Comparison of ENCODE assay signal across 25 cellular contexts in the genomic region with DNA sequence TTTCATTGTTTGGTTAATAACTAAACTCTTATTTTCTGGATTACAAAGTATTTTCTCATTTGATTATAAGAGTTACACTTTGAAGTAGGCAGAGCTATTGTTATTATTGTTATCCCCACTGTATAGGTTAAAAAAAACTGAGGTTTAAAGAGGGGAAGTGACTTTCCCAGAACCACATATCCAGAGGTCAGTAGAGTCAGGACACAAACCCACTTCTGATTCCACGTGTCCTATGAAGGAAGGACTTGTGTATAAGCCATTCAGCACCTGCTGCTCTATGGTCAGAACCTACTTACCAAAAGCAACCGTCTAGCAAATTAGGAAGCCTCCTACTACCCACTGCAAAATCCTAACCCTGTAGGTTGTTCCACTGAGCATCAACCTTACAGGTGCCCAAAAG.
"Had no signal": no experiment of that assay in that cellular context is flagged by ENCODE, and none has a peak within 500 bp of the region (broad histone marks: within the 10 kb centered on the region; RNA-seq: fewer than 3 reads in every experiment).

No MANE protein-coding gene starts in this region.

- ATAC-seq: activated CD8-positive, alpha-beta memory T cell treated with anti-CD3 and anti-CD28 coated beads, Interleukin-2, amount 10 ng/mL, durations not matched to agents 7 days and 5 days; activated CD8-positive, alpha-beta T cell treated with anti-CD3 and anti-CD28 coated beads, Interleukin-2, amount 10 ng/mL, durations not matched to agents 7 days and 5 days; left colon; lower lobe of right lung had no signal

- H3K27me3 Mint-ChIP-seq: activated CD4-positive, alpha-beta T cell treated with anti-CD3 and anti-CD28 coated beads for 36 hours; activated CD8-positive, alpha-beta memory T cell treated with anti-CD3 and anti-CD28 coated beads, Interleukin-2, amount 10 ng/mL, durations not matched to agents 7 days and 5 days had no signal

- DNase-seq: activated CD4-positive, CD25-positive, alpha-beta regulatory T cell; activated CD8-positive, alpha-beta memory T cell treated with anti-CD3 and anti-CD28 coated beads, Interleukin-2, amount 10 ng/mL, durations not matched to agents 7 days and 5 days; activated CD8-positive, alpha-beta T cell treated with anti-CD3 and anti-CD28 coated beads, Interleukin-2, amount 10 ng/mL, durations not matched to agents 7 days and 5 days; activated T-cell treated with anti-CD3 and anti-CD28 coated beads, Interleukin-2, amount 50 U/mL, for 48 hours; esophagus squamous epithelium; islet precursor cell; left colon; lower lobe of right lung; ovary; retina; stimulated activated CD4-positive, alpha-beta T cell treated with anti-CD3 and anti-CD28 coated beads, Interleukin-15, amount 100 ng/mL, for 24 hours; stimulated activated CD4-positive, alpha-beta T cell treated with anti-CD3 and anti-CD28 coated beads, Interleukin-2, amount 100 ng/mL, for 24 hours; stimulated activated naive B cell treated with anti-CD40 and anti-IgM and Interleukin-4, amounts not matched to agents 10 μg/mL and 1 μg/mL and 100 μg/mL, for 72 hours; stomach; T-helper 1 cell had no signal

- H3K27ac ChIP-seq: hepatocyte, lower lobe of right lung, ovary, stomach, suprapubic skin, tibial nerve had no signal

- H3K4me3 Mint-ChIP-seq: activated CD4-positive, alpha-beta T cell treated with anti-CD3 and anti-CD28 coated beads for 36 hours; activated CD8-positive, alpha-beta memory T cell treated with anti-CD3 and anti-CD28 coated beads, Interleukin-2, amount 10 ng/mL, durations not matched to agents 7 days and 5 days; activated CD8-positive, alpha-beta T cell treated with anti-CD3 and anti-CD28 coated beads, Interleukin-2, amount 10 ng/mL, durations not matched to agents 7 days and 5 days; stimulated activated naive B cell treated with anti-CD40 and anti-IgM and Interleukin-4, amounts not matched to agents 10 μg/mL and 1 μg/mL and 100 μg/mL, for 72 hours; T-helper 2 cell treated with Interferon-gamma antibody and Interleukin-4, amounts not matched to agents 5 μg/mL and 100 μg/mL, for 36 hours had no signal

- H3K9me3 Mint-ChIP-seq: activated naive CD4-positive, alpha-beta T cell treated with anti-CD3 and anti-CD28 coated beads, Interleukin-2, amount 50 U/mL, for 72 hours; activated T-helper 2 cell treated with anti-CD3 and anti-CD28 coated beads, Interferon-gamma antibody, Interleukin-2, Interleukin-4, amounts not matched to agents 10 μg/mL and 5 μg/mL and 100 μg/mL, durations not matched to agents 14 hours and 24 hours and 36 hours; stimulated activated naive B cell treated with anti-CD40 and anti-IgM and Interleukin-4, amounts not matched to agents 10 μg/mL and 1 μg/mL and 100 μg/mL, for 72 hours; T-helper 2 cell treated with Interferon-gamma antibody and Interleukin-4, amounts not matched to agents 5 μg/mL and 100 μg/mL, for 36 hours had no signal

- H3K36me3 ChIP-seq: lower lobe of right lung, ovary, stomach, suprapubic skin had no signal

- H3K79me2 ChIP-seq: hepatocyte had no signal

- FAIRE-seq: frontal cortex had no signal

- H3K36me3 Mint-ChIP-seq: activated CD8-positive, alpha-beta memory T cell treated with anti-CD3 and anti-CD28 coated beads, Interleukin-2, amount 10 ng/mL, durations not matched to agents 7 days and 5 days; activated naive CD4-positive, alpha-beta T cell treated with anti-CD3 and anti-CD28 coated beads, Interleukin-2, amount 50 U/mL, for 72 hours; stimulated activated naive B cell treated with anti-CD40 and anti-IgM and Interleukin-4, amounts not matched to agents 10 μg/mL and 1 μg/mL and 100 μg/mL, for 72 hours had no signal

- H3K4me1 ChIP-seq: lower lobe of right lung had no signal

- H3K27me3 ChIP-seq: esophagus squamous epithelium, hepatocyte, ovary, stomach, suprapubic skin, tibial nerve had no signal

- H3K4me2 ChIP-seq: hepatocyte had no signal

- H3K4me1 Mint-ChIP-seq: activated CD4-positive, alpha-beta T cell treated with anti-CD3 and anti-CD28 coated beads for 36 hours; stimulated activated naive B cell treated with anti-CD40 and anti-IgM and Interleukin-4, amounts not matched to agents 10 μg/mL and 1 μg/mL and 100 μg/mL, for 72 hours had no signal

- H2AFZ ChIP-seq: hepatocyte had no signal

- H3K27ac Mint-ChIP-seq: activated CD4-positive, alpha-beta T cell treated with anti-CD3 and anti-CD28 coated beads for 36 hours; activated CD8-positive, alpha-beta memory T cell treated with anti-CD3 and anti-CD28 coated beads, Interleukin-2, amount 10 ng/mL, durations not matched to agents 7 days and 5 days; activated CD8-positive, alpha-beta T cell treated with anti-CD3 and anti-CD28 coated beads, Interleukin-2, amount 10 ng/mL, durations not matched to agents 7 days and 5 days; activated naive CD4-positive, alpha-beta T cell treated with anti-CD3 and anti-CD28 coated beads, Interleukin-2, amount 50 U/mL, for 72 hours; activated T-helper 2 cell treated with anti-CD3 and anti-CD28 coated beads, Interferon-gamma antibody, Interleukin-2, Interleukin-4, amounts not matched to agents 10 μg/mL and 5 μg/mL and 100 μg/mL, durations not matched to agents 14 hours and 24 hours and 36 hours; progenitor cell of endocrine pancreas; stimulated activated naive B cell treated with anti-CD40 and anti-IgM and Interleukin-4, amounts not matched to agents 10 μg/mL and 1 μg/mL and 100 μg/mL, for 72 hours; T-helper 2 cell treated with Interferon-gamma antibody and Interleukin-4, amounts not matched to agents 5 μg/mL and 100 μg/mL, for 36 hours had no signal

- H3K9me3 ChIP-seq: esophagus squamous epithelium, lower lobe of right lung, ovary, stomach, suprapubic skin, tibial nerve had no signal

- H3K4me3 ChIP-seq: coronary artery, esophagus squamous epithelium, hepatocyte, lower lobe of right lung, ovary, stomach, suprapubic skin, tibial nerve had no signal
